In the genomic region with DNA sequence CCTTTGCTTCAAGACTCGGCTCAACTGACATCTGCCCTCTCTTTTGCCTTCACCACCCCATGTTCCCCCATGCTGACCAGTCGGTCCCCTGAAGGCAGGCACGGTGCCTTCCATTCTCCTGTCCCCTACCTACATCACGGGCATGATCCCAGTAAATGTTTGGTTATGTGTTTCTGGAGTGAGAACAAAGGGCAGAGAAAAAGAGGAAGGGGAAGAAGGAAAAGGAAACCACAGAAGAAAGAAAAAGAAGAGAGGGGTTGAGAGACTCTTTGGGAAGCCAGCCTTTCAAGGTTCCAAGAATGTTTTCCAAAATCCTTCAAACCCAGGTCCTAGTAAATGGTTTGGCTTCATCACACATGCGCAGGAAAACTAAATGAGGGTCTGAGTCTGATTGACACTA, we compare ENCODE assay signal across 14 cellular contexts.
"Had no signal": no experiment of that assay in that cellular context is flagged by ENCODE, and none has a peak within 500 bp of the region (broad histone marks: within the 10 kb centered on the region; RNA-seq: fewer than 3 reads in every experiment).

No MANE protein-coding gene starts in this region.

- H3K36me3 ChIP-seq: adrenal gland, upper lobe of left lung had no signal

- H3K4me2 ChIP-seq: SK-N-SH had no signal

- FAIRE-seq: TTC549 had no signal

- H3K4me3 ChIP-seq: adrenal gland, mucosa of descending colon, upper lobe of left lung had no signal

- H3K4me3 Mint-ChIP-seq: activated naive CD4-positive, alpha-beta T cell treated with anti-CD3 and anti-CD28 coated beads, Interleukin-2, amount 10 ng/mL, durations not matched to agents 7 days and 5 days; central memory CD8-positive, alpha-beta T cell; stimulated activated effector memory CD8-positive, alpha-beta T cell treated with anti-CD3 and anti-CD28 coated beads, Interleukin-12 subunit alpha, Interleukin-12 subunit beta, amount 100 ng/mL, for 72 hours; T-helper 1 cell treated with Interleukin-12 subunit alpha and Interleukin-12 subunit beta and Interleukin-4 antibody, amounts not matched to agents 30 μg/mL and 1 μg/mL, for 36 hours had no signal

- H3K27me3 ChIP-seq: adrenal gland, upper lobe of left lung had no signal

- H3K36me3 Mint-ChIP-seq: activated naive CD4-positive, alpha-beta T cell treated with anti-CD3 and anti-CD28 coated beads, Interleukin-2, amount 10 ng/mL, durations not matched to agents 7 days and 5 days; stimulated activated effector memory CD8-positive, alpha-beta T cell treated with anti-CD3 and anti-CD28 coated beads, Interleukin-12 subunit alpha, Interleukin-12 subunit beta, amount 100 ng/mL, for 72 hours had no signal

- H3K9ac ChIP-seq: SK-N-SH had no signal

- H3K9me3 Mint-ChIP-seq: activated naive CD4-positive, alpha-beta T cell treated with anti-CD3 and anti-CD28 coated beads, Interleukin-2, amount 10 ng/mL, durations not matched to agents 7 days and 5 days; activated T-helper 2 cell treated with anti-CD3 and anti-CD28 coated beads, Interferon-gamma antibody, Interleukin-2, Interleukin-4, amounts not matched to agents 10 μg/mL and 5 μg/mL and 100 μg/mL, durations not matched to agents 14 hours and 24 hours and 36 hours; central memory CD8-positive, alpha-beta T cell; immature natural killer cell; stimulated activated effector memory CD8-positive, alpha-beta T cell treated with anti-CD3 and anti-CD28 coated beads, Interleukin-12 subunit alpha, Interleukin-12 subunit beta, amount 100 ng/mL, for 72 hours; T-helper 1 cell treated with Interleukin-12 subunit alpha and Interleukin-12 subunit beta and Interleukin-4 antibody, amounts not matched to agents 30 μg/mL and 1 μg/mL, for 36 hours had no signal

- DNase-seq: activated naive CD4-positive, alpha-beta T cell treated with anti-CD3 and anti-CD28 coated beads, Interleukin-2, amount 10 ng/mL, durations not matched to agents 7 days and 5 days; adrenal gland; effector memory CD4-positive, alpha-beta T cell; immature natural killer cell; mucosa of descending colon; SK-N-SH; substantia nigra had no signal

- H3K27ac Mint-ChIP-seq: activated naive CD4-positive, alpha-beta T cell treated with anti-CD3 and anti-CD28 coated beads, Interleukin-2, amount 10 ng/mL, durations not matched to agents 7 days and 5 days; activated T-helper 2 cell treated with anti-CD3 and anti-CD28 coated beads, Interferon-gamma antibody, Interleukin-2, Interleukin-4, amounts not matched to agents 10 μg/mL and 5 μg/mL and 100 μg/mL, durations not matched to agents 14 hours and 24 hours and 36 hours; stimulated activated effector memory CD8-positive, alpha-beta T cell treated with anti-CD3 and anti-CD28 coated beads, Interleukin-12 subunit alpha, Interleukin-12 subunit beta, amount 100 ng/mL, for 72 hours; T-helper 1 cell treated with Interleukin-12 subunit alpha and Interleukin-12 subunit beta and Interleukin-4 antibody, amounts not matched to agents 30 μg/mL and 1 μg/mL, for 36 hours had no signal

- H3K27me3 Mint-ChIP-seq: central memory CD8-positive, alpha-beta T cell had no signal

- H3K9me3 ChIP-seq: adrenal gland, mucosa of descending colon, SK-N-SH, upper lobe of left lung had no signal

- H3K27ac ChIP-seq: adrenal gland, epithelial cell of prostate had no signal

- ATAC-seq: mucosa of descending colon; stimulated activated effector memory CD8-positive, alpha-beta T cell treated with anti-CD3 and anti-CD28 coated beads, Interleukin-12 subunit alpha, Interleukin-12 subunit beta, amount 100 ng/mL, for 72 hours had no signal
